2 cellular contexts compared by ENCODE assay signal in the genomic region with DNA sequence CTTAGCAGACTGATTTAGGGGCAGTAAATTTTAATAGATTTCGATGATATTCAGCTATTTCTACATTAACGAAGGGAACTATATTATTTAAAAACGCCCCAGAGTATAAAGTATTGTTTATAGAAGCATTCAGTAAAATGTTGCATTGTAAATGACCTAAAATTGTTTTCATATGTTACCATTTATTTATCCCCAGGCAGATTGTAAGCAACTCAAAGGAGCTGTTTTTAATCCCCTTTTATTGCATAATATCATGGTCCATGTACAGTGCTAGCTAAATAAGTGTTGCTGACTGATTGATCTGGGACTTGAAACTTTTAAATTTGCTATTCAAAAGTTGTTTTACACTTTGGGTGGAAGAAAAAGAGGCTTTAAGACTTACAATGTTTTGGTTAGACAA.
TF ChIP-seq lines count a peak whose summit lies in the region.

No MANE protein-coding gene starts in this region.

TF ChIP-seq in IMR-90, 13 proteins besides CTCF, POLR2A, EP300 and RAD21:
- TF ChIP-seq MXI1 (IDR thresholded peaks at IDR 0.05; ENCODE audit: borderline replicate concordance, low read depth, low read length) = no peak
- no peak for TF ChIP-seq CHD1 (IDR thresholded peaks at IDR 0.05; ENCODE audit: low read depth, low read length)
- TF ChIP-seq RFX5 (IDR thresholded peaks at IDR 0.05; ENCODE audit: low read depth, low read length) = no peak
- no peak for TF ChIP-seq SMC3 (IDR thresholded peaks at IDR 0.05; ENCODE audit: low read depth, low read length)
- no peak for TF ChIP-seq MAZ (IDR thresholded peaks at IDR 0.05; ENCODE audit: borderline replicate concordance, low read depth, low read length)
- no peak for TF ChIP-seq BHLHE40 (IDR thresholded peaks at IDR 0.05; ENCODE audit: low read depth, low read length)
- TF ChIP-seq CEBPB (IDR thresholded peaks at IDR 0.05; ENCODE audit: low read depth, low read length) = 0 out of 2 replicates have a peak, but pooled peaks have one; percentile 16
- TF ChIP-seq MAFK (IDR thresholded peaks at IDR 0.05; ENCODE audit: low read depth, low read length) = no peak

TF ChIP-seq in K562, 482 proteins besides CTCF, POLR2A, EP300 and RAD21:
- TF ChIP-seq CEBPG (CRISPR knock-in tag; IDR thresholded peaks at IDR 0.05) = no peak
- peak in 1 of 2 experiments; percentile 28; a peak in 1 of 4 replicates for TF ChIP-seq CEBPG (tag; conservative IDR thresholded peaks at IDR 0.05 in 1 of 2, IDR thresholded peaks at IDR 0.05 in 1 of 2)
- TF ChIP-seq NELFE (IDR thresholded peaks at IDR 0.05; ENCODE audit: insufficient read depth, insufficient read length) = no peak
TF ChIP-seq in K562: peak in this region for 1.
